Comparison of ENCODE assay signal across 8 cellular contexts in genomic region chr15:59918994-59919951, GRCh38.
A peak's percentile ranks its signal among the peaks of the same experiment; 100 is the strongest.
DNase-seq lines count a peak whose midpoint lies in the region; ATAC-seq and TF ChIP-seq lines count a peak whose summit lies in the region.

No MANE protein-coding gene starts in this region.

- peak; percentile 65 for ATAC-seq in HG03139 (IDR thresholded peaks at IDR 0.05; ENCODE audit: unreplicated experiment)
- ATAC-seq in activated CD8-positive, alpha-beta T cell treated with anti-CD3 and anti-CD28 coated beads, Interleukin-2, amount 10 ng/mL, durations not matched to agents 7 days and 5 days = peak; percentile 93

- peaks cover 10% of the 10 kb centered on the region for H3K27me3 Mint-ChIP-seq in activated CD8-positive, alpha-beta T cell treated with anti-CD3 and anti-CD28 coated beads, Interleukin-2, amount 10 ng/mL, durations not matched to agents 7 days and 5 days (ENCODE audit: low read depth)
- H3K27me3 Mint-ChIP-seq in neural progenitor cell (ENCODE audit: insufficient read depth, low read depth) (peaks cover 10% of the 10 kb centered on the region), chondrocyte (ENCODE audit: low read depth) (peaks cover 28% of the 10 kb centered on the region)

- DNase-seq in GM19240 (ENCODE audit: insufficient read length, low spot score) (peak; percentile 10), neural progenitor cell (ENCODE audit: low spot score) (no peak), mucosa of gallbladder (ENCODE audit: low spot score) (no peak), chondrocyte (ENCODE audit: low spot score) (no peak), thyroid gland (no peak), NCI-H446 (lab: John Stamatoyannopoulos, UW) (no peak)
- DNase-seq in activated CD8-positive, alpha-beta T cell treated with anti-CD3 and anti-CD28 coated beads, Interleukin-2, amount 10 ng/mL, durations not matched to agents 7 days and 5 days = peak; percentile 76

- intact Hi-C loops in thyroid gland (cut with DNase I) = loop anchor here (5.0 kb wide), 2 partner anchors 263 to 408 kb away; no protein-coding TSS in a partner anchor

- POLR2A ChIA-PET in activated CD8-positive, alpha-beta T cell treated with anti-CD3 and anti-CD28 coated beads, Interleukin-2, amount 10 ng/mL, durations not matched to agents 7 days and 5 days (lab: Charles Lee) = interaction anchor here (0.6 to 0.9 kb wide), 2 partner anchors 85 to 676 kb away, joined by 3 read pairs; partner anchors contain the start of gene FOXB1

- H3K36me3 Mint-ChIP-seq in activated CD8-positive, alpha-beta T cell treated with anti-CD3 and anti-CD28 coated beads, Interleukin-2, amount 10 ng/mL, durations not matched to agents 7 days and 5 days (ENCODE audit: low read depth) = no peaks in the 10 kb centered on the region
- H3K36me3 Mint-ChIP-seq in neural progenitor cell (no peaks in the 10 kb centered on the region), chondrocyte (ENCODE audit: low read depth) (no peaks in the 10 kb centered on the region)

- TF ChIP-seq POLR2A in thyroid gland (IDR thresholded peaks at IDR 0.05) = no peak

- no peak overlapping the region for H3K9ac ChIP-seq in neural progenitor cell

- peak overlapping the region; percentile 51 for H3K4me3 Mint-ChIP-seq in activated CD8-positive, alpha-beta T cell treated with anti-CD3 and anti-CD28 coated beads, Interleukin-2, amount 10 ng/mL, durations not matched to agents 7 days and 5 days
- peak overlapping the region; percentile 25 for H3K4me3 Mint-ChIP-seq in neural progenitor cell
- no peak overlapping the region for H3K4me3 Mint-ChIP-seq in chondrocyte (ENCODE audit: unreplicated experiment)

- H3K4me3 ChIP-seq in neural progenitor cell (no peak overlapping the region), thyroid gland (replicated peaks in 1 of 3) (no peak overlapping the region)

- H4K20me1 ChIP-seq in neural progenitor cell (ENCODE audit: low read depth) = no peaks in the 10 kb centered on the region

- H3K4me2 ChIP-seq in neural progenitor cell = no peak overlapping the region

- 81 to 91% methylated on average over 11 of the region's 11 CpGs for WGBS in thyroid gland, 2 donors

- peaks cover 18% of the 10 kb centered on the region for H3K4me1 ChIP-seq in neural progenitor cell
- H3K4me1 ChIP-seq in thyroid gland = no peaks in the 10 kb centered on the region

- CTCF ChIA-PET in activated CD8-positive, alpha-beta T cell treated with anti-CD3 and anti-CD28 coated beads, Interleukin-2, amount 10 ng/mL, durations not matched to agents 7 days and 5 days (lab: Charles Lee) = interaction anchor here (1.0 to 6.4 kb wide), 22 partner anchors 12 to 409 kb away, joined by 3 to 110 read pairs (median 10); partner anchors contain the start of genes BNIP2 and FOXB1

- H3K36me3 ChIP-seq in neural progenitor cell (no peaks in the 10 kb centered on the region), thyroid gland (no peaks in the 10 kb centered on the region)

- peaks cover 11% of the 10 kb centered on the region for H3F3A ChIP-seq in neural progenitor cell (ENCODE audit: low read depth)

- no peaks in the 10 kb centered on the region for H3K9me3 Mint-ChIP-seq in activated CD8-positive, alpha-beta T cell treated with anti-CD3 and anti-CD28 coated beads, Interleukin-2, amount 10 ng/mL, durations not matched to agents 7 days and 5 days (ENCODE audit: insufficient read depth)
- H3K9me3 Mint-ChIP-seq in neural progenitor cell = no peaks in the 10 kb centered on the region
- H3K9me3 Mint-ChIP-seq in chondrocyte (ENCODE audit: low read depth) = no peaks in the 10 kb centered on the region

- H2AFZ ChIP-seq in neural progenitor cell (replicated peaks) = no peak overlapping the region

- H3K27me3 ChIP-seq in neural progenitor cell = no peaks in the 10 kb centered on the region
- H3K27me3 ChIP-seq in thyroid gland = no peaks in the 10 kb centered on the region

- peaks cover 49% of the 10 kb centered on the region for H3K4me1 Mint-ChIP-seq in activated CD8-positive, alpha-beta T cell treated with anti-CD3 and anti-CD28 coated beads, Interleukin-2, amount 10 ng/mL, durations not matched to agents 7 days and 5 days (ENCODE audit: low read depth)
- peaks cover 26% of the 10 kb centered on the region for H3K4me1 Mint-ChIP-seq in neural progenitor cell
- H3K4me1 Mint-ChIP-seq in chondrocyte (ENCODE audit: low read depth) = no peaks in the 10 kb centered on the region

- peak overlapping the region; percentile 96 for H3K27ac Mint-ChIP-seq in activated CD8-positive, alpha-beta T cell treated with anti-CD3 and anti-CD28 coated beads, Interleukin-2, amount 10 ng/mL, durations not matched to agents 7 days and 5 days
- no peak overlapping the region for H3K27ac Mint-ChIP-seq in neural progenitor cell
- H3K27ac Mint-ChIP-seq in chondrocyte (ENCODE audit: unreplicated experiment) = no peak overlapping the region

- no peaks in the 10 kb centered on the region for H3K79me2 ChIP-seq in neural progenitor cell (ENCODE audit: low read depth)

- no peak for TF ChIP-seq CTCF in neural progenitor cell (IDR thresholded peaks at IDR 0.05)
- TF ChIP-seq CTCF in chondrocyte (IDR thresholded peaks at IDR 0.05) = no peak
- no peak for TF ChIP-seq CTCF in thyroid gland (IDR thresholded peaks at IDR 0.05)

- H3K9me3 ChIP-seq in neural progenitor cell (ENCODE audit: low read depth) (no peaks in the 10 kb centered on the region), thyroid gland (no peaks in the 10 kb centered on the region)

- no peak overlapping the region for H3K27ac ChIP-seq in neural progenitor cell
- H3K27ac ChIP-seq in thyroid gland = no peak overlapping the region

Comparison
In these comparisons a context has a peak if more than half of its experiments do, and no peak if none do; other contexts are left out.
1. DNase-seq: peak in GM19240 (single experiment) and activated CD8-positive, alpha-beta T cell treated with anti-CD3 and anti-CD28 coated beads, Interleukin-2, amount 10 ng/mL, durations not matched to agents 7 days and 5 days (single experiment); none in neural progenitor cell (single experiment), mucosa of gallbladder (single experiment), chondrocyte (single experiment), thyroid gland (0 of 2) and NCI-H446 (0 of 2).